9 cellular contexts compared by ENCODE assay signal in genomic region chr17:50100921-50101345, GRCh38. TPM values are rescaled to one million over a fixed set of nuclear protein-coding genes. Genes with fewer than 3 reads are reported as not detected.
DNase-seq lines count a peak whose midpoint lies in the region; ATAC-seq and TF ChIP-seq lines count a peak whose summit lies in the region.
"Had no signal": no experiment of that assay in that cellular context is flagged by ENCODE, and none has a peak within 500 bp of the region (broad histone marks: within the 10 kb centered on the region; RNA-seq: fewer than 3 reads in every experiment).

No MANE protein-coding gene starts in this region.

- peaks cover 9% of the 10 kb centered on the region for H3K79me2 ChIP-seq in osteoblast (ENCODE audit: insufficient read depth, low read length)

- no peaks in the 10 kb centered on the region for H3K9me3 ChIP-seq in right atrium auricular region
- H3K9me3 ChIP-seq in osteoblast (ENCODE audit: low read depth, low read length) = no peaks in the 10 kb centered on the region
- H3K9me3 ChIP-seq: BLaER1 had no signal

- H3K27ac ChIP-seq in right atrium auricular region = peak overlapping the region; percentile 94 to 96
- H3K27ac ChIP-seq in osteoblast (ENCODE audit: low read depth, low read length) = no peak overlapping the region
- H3K27ac ChIP-seq: BLaER1 had no signal

- no peak for TF ChIP-seq CTCF in right atrium auricular region (IDR thresholded peaks at IDR 0.05)
- TF ChIP-seq CTCF in osteoblast (IDR thresholded peaks at IDR 0.05; ENCODE audit: extremely low read depth, low read depth, low read length) = no peak

- H3K27me3 ChIP-seq in right atrium auricular region (no peaks in the 10 kb centered on the region), osteoblast (ENCODE audit: insufficient read depth, low read length) (no peaks in the 10 kb centered on the region)
- H3K27me3 ChIP-seq: BLaER1 had no signal

- no peak overlapping the region for H2AFZ ChIP-seq in osteoblast (ENCODE audit: low read length)

- H3K4me1 ChIP-seq in right atrium auricular region (peaks cover 0 to 79% of the 10 kb centered on the region in 2 donors), osteoblast (ENCODE audit: insufficient read depth, low read length) (peaks cover 38% of the 10 kb centered on the region)

- DNase-seq in DMS79 (lab: John Stamatoyannopoulos, UW) = peak; percentile 11
- DNase-seq in right atrium auricular region (ENCODE audit: low spot score) = no peak
- peak; percentile 75 for DNase-seq in osteoblast (ENCODE audit: insufficient read length, low spot score, missing footprints)
- no peak for DNase-seq in putamen (ENCODE audit: low spot score)
- no peak for DNase-seq in activated CD8-positive, alpha-beta memory T cell treated with anti-CD3 and anti-CD28 coated beads, Interleukin-2, amount 50 U/mL, for 48 hours
- DNase-seq in hepatic stellate cell (ENCODE audit: low spot score) = no peak

- peaks cover 52% of the 10 kb centered on the region for H3K36me3 ChIP-seq in right atrium auricular region
- peaks cover 24% of the 10 kb centered on the region for H3K36me3 ChIP-seq in osteoblast (ENCODE audit: insufficient read depth, low read length)

- H3K4me2 ChIP-seq in osteoblast (ENCODE audit: insufficient read depth, low read length) = no peak overlapping the region
- H3K4me2 ChIP-seq: BLaER1 had no signal

- peaks cover 25% of the 10 kb centered on the region for H4K20me1 ChIP-seq in osteoblast (ENCODE audit: insufficient read depth, low read length)

- H3K4me3 ChIP-seq in right atrium auricular region = peak overlapping the region in 1 of 2 donors; percentile 24
- no peak overlapping the region for H3K4me3 ChIP-seq in osteoblast (ENCODE audit: insufficient read depth, low read length)
- H3K4me3 ChIP-seq: BLaER1 had no signal

- ATAC-seq in SK-N-SH treated with all-trans-retinoic acid at 6 μM for 48 hours (peak; percentile 19), GM19452 (IDR thresholded peaks at IDR 0.05; ENCODE audit: unreplicated experiment) (no peak)

TF ChIP-seq in SK-N-SH treated with all-trans-retinoic acid at 6 μM for 48 hours, 23 proteins besides CTCF, POLR2A, EP300 and RAD21:
- TF ChIP-seq POU6F1 (CRISPR knock-in tag; IDR thresholded peaks at IDR 0.05; ENCODE audit: borderline replicate concordance, low read depth) (no peak), ZNF8 (CRISPR knock-in tag; IDR thresholded peaks at IDR 0.05) (no peak), ZNF70 (CRISPR knock-in tag; IDR thresholded peaks at IDR 0.05) (no peak), ISL1 (CRISPR knock-in tag; IDR thresholded peaks at IDR 0.05) (no peak), CSRNP3 (CRISPR knock-in tag; IDR thresholded peaks at IDR 0.05) (no peak), TOX (CRISPR knock-in tag; IDR thresholded peaks at IDR 0.05; ENCODE audit: borderline replicate concordance) (no peak), PPARA (CRISPR knock-in tag; IDR thresholded peaks at IDR 0.05; ENCODE audit: borderline replicate concordance) (no peak), GLIS3 (CRISPR knock-in tag; IDR thresholded peaks at IDR 0.05) (no peak), TCF4 (CRISPR knock-in tag; IDR thresholded peaks at IDR 0.05; ENCODE audit: borderline replicate concordance) (no peak), BACH2 (CRISPR knock-in tag; IDR thresholded peaks at IDR 0.05; ENCODE audit: borderline replicate concordance) (no peak), SNAI2 (CRISPR knock-in tag; IDR thresholded peaks at IDR 0.05) (no peak), ZC3H10 (CRISPR knock-in tag; IDR thresholded peaks at IDR 0.05) (no peak), PATZ1 (CRISPR knock-in tag; IDR thresholded peaks at IDR 0.05; ENCODE audit: borderline replicate concordance) (no peak)

RNA-seq across cellular contexts. Expression of gene PDK2, which starts 5.8 kb away (rescaled TPM):
- total RNA-seq in right atrium auricular region (100 to 1,000 TPM; 186 to 214 TPM), osteoblast (43.4 and 54.8 TPM in 2 replicates)

RNA-seq across cellular contexts. Expression of gene SAMD14, which starts 29.0 kb away (rescaled TPM):
- total RNA-seq in right atrium auricular region = 1 to 10 TPM in 1 of 2 donors, under 1 TPM in 1; 0.78 to 1.1 TPM
- 2.5 and 2.7 TPM in 2 replicates for total RNA-seq in osteoblast

RNA-seq across cellular contexts. Expression of gene ITGA3, which starts 45.0 kb away (rescaled TPM):
- 10 to 100 TPM; 29.5 to 61.8 TPM for total RNA-seq in right atrium auricular region
- total RNA-seq in osteoblast = 73.4 and 81.4 TPM in 2 replicates

RNA-seq across cellular contexts. Expression of gene PPP1R9B, which starts 49.5 kb away (rescaled TPM):
- total RNA-seq in right atrium auricular region (10 to 100 TPM; 16.9 to 24.2 TPM), osteoblast (44.2 and 48.9 TPM in 2 replicates)

Comparison
In these comparisons a context has a peak if more than half of its experiments do, and no peak if none do; other contexts are left out.
1. DNase-seq: peak in DMS79 (single experiment) and osteoblast (single experiment); none in right atrium auricular region (single experiment), putamen (single experiment), activated CD8-positive, alpha-beta memory T cell treated with anti-CD3 and anti-CD28 coated beads, Interleukin-2, amount 50 U/mL, for 48 hours (single experiment) and hepatic stellate cell (single experiment).